13 cellular contexts compared by ENCODE assay signal in the genomic region with DNA sequence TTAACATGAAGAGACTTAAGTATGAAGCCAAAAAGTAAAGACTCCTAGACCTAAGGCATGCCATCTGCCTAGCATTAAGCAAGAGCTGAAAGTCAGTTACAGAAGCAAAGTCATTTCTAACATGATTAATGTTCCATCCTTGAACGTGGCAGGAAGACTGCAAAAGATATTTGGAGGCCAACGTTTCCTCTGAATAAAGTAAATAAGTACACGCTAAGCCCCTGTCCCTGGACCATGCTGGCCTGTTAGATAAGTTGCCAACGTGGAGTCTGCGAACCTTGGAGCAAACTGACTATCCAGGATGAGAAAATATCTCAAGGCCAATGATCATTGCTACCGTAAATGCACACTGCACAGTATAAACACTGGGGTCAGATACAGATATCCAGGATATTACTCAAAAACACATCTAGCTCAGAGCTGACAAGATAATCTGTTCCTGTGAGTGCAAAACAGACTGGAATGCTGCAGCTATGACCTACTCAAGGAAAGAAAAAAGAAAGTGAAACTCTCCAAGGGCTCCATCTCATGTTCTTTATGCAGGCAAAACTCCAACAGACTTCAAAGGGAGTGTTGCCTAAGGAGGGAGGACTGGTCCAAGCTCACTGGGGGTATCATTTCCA.
A peak's percentile ranks its signal among the peaks of the same experiment; 100 is the strongest.
DNase-seq lines count a peak whose midpoint lies in the region; ATAC-seq and TF ChIP-seq lines count a peak whose summit lies in the region.
"Had no signal": no experiment of that assay in that cellular context is flagged by ENCODE, and none has a peak within 500 bp of the region (broad histone marks: within the 10 kb centered on the region; RNA-seq: fewer than 3 reads in every experiment).

No MANE protein-coding gene starts in this region.

- no peak overlapping the region for H3K27ac ChIP-seq in A673 (ENCODE audit: low read depth, low read length, poor library complexity, severe bottlenecking)

- no peak for TF ChIP-seq CTCF in AG09309 (IDR thresholded peaks at IDR 0.05; ENCODE audit: control insufficient read depth, insufficient read depth, low read depth, low read length, missing control alignments)
- no peak for TF ChIP-seq CTCF in fibroblast of mammary gland (conservative IDR thresholded peaks at IDR 0.05; ENCODE audit: control insufficient read depth, insufficient read depth, low read depth, low read length)
- TF ChIP-seq CTCF in nephron (IDR thresholded peaks at IDR 0.05; ENCODE audit: unreplicated experiment in 3 of 3) = no peak
- no peak for TF ChIP-seq CTCF in A673 (conservative IDR thresholded peaks at IDR 0.05; ENCODE audit: low read depth, low read length)

- peak; percentile 29 for DNase-seq in AG09309 (ENCODE audit: low read depth)
- DNase-seq in NCI-H446 treated with DMSO at 0.1 percent for 48 hours (lab: John Stamatoyannopoulos, UW) = peak; percentile 28
- DNase-seq in fibroblast of mammary gland (ENCODE audit: low read depth) = peak; percentile 68
- DNase-seq in A673 (ENCODE audit: low spot score) = no peak
- no peak for DNase-seq in activated T-cell treated with anti-CD3 and anti-CD28 coated beads, Interleukin-2, amount 50 U/mL, for 4 hours
- DNase-seq in dedifferentiated amniotic fluid mesenchymal stem cell (ENCODE audit: extremely low spot score) = no peak
- no peak for DNase-seq in NCI-H345 (lab: John Stamatoyannopoulos, UW)
- DNase-seq: activated T-cell treated with anti-CD3 and anti-CD28 coated beads, Interleukin-2, amount 50 U/mL, for 1 hour; CD4-positive, alpha-beta memory T cell; H7; natural killer cell; NCI-H2081 treated with DMSO at 0.1 percent for 48 hours had no signal

- H3K36me3 ChIP-seq in A673 (ENCODE audit: insufficient read depth, low read length, poor library complexity, severe bottlenecking) = no peaks in the 10 kb centered on the region

- peak overlapping the region; percentile 94 to 97 (median 95) for H3K27ac Mint-ChIP-seq in nephron
- H3K27ac Mint-ChIP-seq: CD4-positive, alpha-beta memory T cell; natural killer cell had no signal

- no peaks in the 10 kb centered on the region for H3K9me3 Mint-ChIP-seq in nephron
- no peaks in the 10 kb centered on the region for H3K9me3 Mint-ChIP-seq in activated T-cell treated with anti-CD3 and anti-CD28 coated beads, Interleukin-2, amount 50 U/mL, for 4 hours

- intact Hi-C loops in A673 (cut with micrococcal nuclease; ENCODE audit: unreplicated experiment) = no loop called here

- CTCF ChIA-PET in A673 (lab: Charles Lee) = no interaction called here

- no peak for ATAC-seq in activated T-cell treated with anti-CD3 and anti-CD28 coated beads, Interleukin-2, amount 50 U/mL, for 4 hours
- ATAC-seq: natural killer cell had no signal

- no peaks in the 10 kb centered on the region for H3K27me3 ChIP-seq in A673 (replicated peaks; ENCODE audit: insufficient read depth, low read depth, low read length, poor library complexity)

- H3K4me3 ChIP-seq in AG09309 (ENCODE audit: control insufficient read depth, low read depth, low read length) = peak overlapping the region; percentile 4
- no peak overlapping the region for H3K4me3 ChIP-seq in fibroblast of mammary gland (ENCODE audit: control insufficient read depth, low read depth, low read length)
- H3K4me3 ChIP-seq in A673 (ENCODE audit: low read depth, low read length, poor library complexity, severe bottlenecking) = no peak overlapping the region

- peak overlapping the region in 2 of 3 experiments; percentile 28 to 55 for H3K4me3 Mint-ChIP-seq in nephron
- H3K4me3 Mint-ChIP-seq in activated T-cell treated with anti-CD3 and anti-CD28 coated beads, Interleukin-2, amount 50 U/mL, for 4 hours = no peak overlapping the region
- H3K4me3 Mint-ChIP-seq: natural killer cell had no signal

- no peaks in the 10 kb centered on the region for H3K4me1 ChIP-seq in A673 (ENCODE audit: insufficient read depth, low read length, poor library complexity, severe bottlenecking)

- no peaks in the 10 kb centered on the region for H3K27me3 Mint-ChIP-seq in nephron (ENCODE audit: low read depth)
- H3K27me3 Mint-ChIP-seq in activated T-cell treated with anti-CD3 and anti-CD28 coated beads, Interleukin-2, amount 50 U/mL, for 4 hours (ENCODE audit: low read depth) = no peaks in the 10 kb centered on the region

- POLR2A ChIA-PET in A673 (lab: Charles Lee; ENCODE audit: low non-redundant PET) = no interaction called here

- no peaks in the 10 kb centered on the region for H3K9me3 ChIP-seq in A673 (ENCODE audit: low read depth, low read length, poor library complexity, severe bottlenecking)

- H3K36me3 Mint-ChIP-seq in nephron (ENCODE audit: low read depth) = peaks cover 14% of the 10 kb centered on the region
- H3K36me3 Mint-ChIP-seq in activated T-cell treated with anti-CD3 and anti-CD28 coated beads, Interleukin-2, amount 50 U/mL, for 4 hours (ENCODE audit: insufficient read depth) = no peaks in the 10 kb centered on the region
- H3K36me3 Mint-ChIP-seq: CD4-positive, alpha-beta memory T cell; natural killer cell had no signal

- H3K4me1 Mint-ChIP-seq in nephron = peaks cover 35% of the 10 kb centered on the region
- no peaks in the 10 kb centered on the region for H3K4me1 Mint-ChIP-seq in activated T-cell treated with anti-CD3 and anti-CD28 coated beads, Interleukin-2, amount 50 U/mL, for 4 hours (ENCODE audit: low read depth)
- H3K4me1 Mint-ChIP-seq: natural killer cell had no signal

- BruUV-seq in A673 (replicated peaks; lab: Mats Ljungman, UMichigan) = no TSS peak

Comparison
In these comparisons a context has a peak if more than half of its experiments do, and no peak if none do; other contexts are left out.
1. DNase-seq: peak in AG09309 (single experiment), NCI-H446 treated with DMSO at 0.1 percent for 48 hours (single experiment) and fibroblast of mammary gland (single experiment); none in A673 (single experiment), activated T-cell treated with anti-CD3 and anti-CD28 coated beads, Interleukin-2, amount 50 U/mL, for 4 hours (single experiment), dedifferentiated amniotic fluid mesenchymal stem cell (single experiment) and NCI-H345 (single experiment).